Comparison of ENCODE assay signal across 9 cellular contexts in genomic region chr19:13156968-13157882, GRCh38. TPM values are rescaled to one million over a fixed set of nuclear protein-coding genes. Genes with fewer than 3 reads are reported as not detected.
A peak's percentile ranks its signal among the peaks of the same experiment; 100 is the strongest.
DNase-seq lines count a peak whose midpoint lies in the region; ATAC-seq and TF ChIP-seq lines count a peak whose summit lies in the region.
"Had no signal": no experiment of that assay in that cellular context is flagged by ENCODE, and none has a peak within 500 bp of the region (broad histone marks: within the 10 kb centered on the region; RNA-seq: fewer than 3 reads in every experiment).

No MANE protein-coding gene starts in this region.

- peak overlapping the region; percentile 93 to 100 (median 99) for H3K4me3 Mint-ChIP-seq in CD8-positive, alpha-beta memory T cell
- H3K4me3 Mint-ChIP-seq in IgD-negative memory B cell = peak overlapping the region; percentile 95 to 99 (median 98)
- H3K4me3 Mint-ChIP-seq in naive thymus-derived CD8-positive, alpha-beta T cell = peak overlapping the region; percentile 89 to 99 (median 94)

- peak in 2 of 5 donors; percentile 12 to 39 for DNase-seq in CD8-positive, alpha-beta memory T cell
- no peak for DNase-seq in adrenal gland
- no peak for DNase-seq in naive thymus-derived CD8-positive, alpha-beta T cell
- no peak for DNase-seq in MM.1S
- no peak for DNase-seq in dedifferentiated amniotic fluid mesenchymal stem cell (ENCODE audit: extremely low spot score)
- no peak for DNase-seq in GM10248 (ENCODE audit: extremely low spot score)
- DNase-seq: NCI-H2029 treated with DMSO at 0.1 percent for 48 hours had no signal

- peaks cover 9% of the 10 kb centered on the region for H3K36me3 ChIP-seq in CD8-positive, alpha-beta memory T cell (ENCODE audit: insufficient read depth, low read length)
- H3K36me3 ChIP-seq in adrenal gland (replicated peaks in 1 of 2) (no peaks in the 10 kb centered on the region), MM.1S (replicated peaks; ENCODE audit: insufficient read depth, low read length) (no peaks in the 10 kb centered on the region)

- peak overlapping the region; percentile 96 to 99 (median 98) for H3K27ac Mint-ChIP-seq in CD8-positive, alpha-beta memory T cell
- peak overlapping the region; percentile 99 to 100 (median 99) for H3K27ac Mint-ChIP-seq in IgD-negative memory B cell
- H3K27ac Mint-ChIP-seq in naive thymus-derived CD8-positive, alpha-beta T cell = peak overlapping the region; percentile 97 to 100 (median 98)

- peaks cover 11 to 29% (median 11%) of the 10 kb centered on the region in 3 donors for H3K36me3 Mint-ChIP-seq in CD8-positive, alpha-beta memory T cell
- H3K36me3 Mint-ChIP-seq in IgD-negative memory B cell = peaks cover 10% of the 10 kb centered on the region
- peaks cover 11 to 20% (median 19%) of the 10 kb centered on the region in 3 donors for H3K36me3 Mint-ChIP-seq in naive thymus-derived CD8-positive, alpha-beta T cell

- WGBS in adrenal gland, 4 donors = 71 to 78% (median 74%) methylated on average over 11 of the region's 11 CpGs

- H3K27me3 ChIP-seq in CD8-positive, alpha-beta memory T cell (ENCODE audit: insufficient read depth, low read length, poor library complexity, severe bottlenecking) = no peaks in the 10 kb centered on the region
- H3K27me3 ChIP-seq in adrenal gland = no peaks in the 10 kb centered on the region
- peaks cover 75% of the 10 kb centered on the region for H3K27me3 ChIP-seq in MM.1S (replicated peaks; ENCODE audit: insufficient read depth, low read length)

- H3K27ac ChIP-seq in CD8-positive, alpha-beta memory T cell (ENCODE audit: low read depth, low read length) = no peak overlapping the region
- H3K27ac ChIP-seq in adrenal gland (peak overlapping the region in 3 of 5 donors; percentile 98 to 99 (median 98)), MM.1S (ENCODE audit: low read length) (no peak overlapping the region)

- H4K20me1 ChIP-seq in MM.1S (ENCODE audit: insufficient read depth, low read length) = no peaks in the 10 kb centered on the region

- POLR2A ChIA-PET in CD8-positive, alpha-beta memory T cell (lab: Charles Lee) = interaction anchor here (0.6 to 5.3 kb wide), 3 partner anchors 10 to 58 kb away, joined by 3 to 129 read pairs (median 4); no protein-coding TSS in a partner anchor
- POLR2A ChIA-PET in naive thymus-derived CD8-positive, alpha-beta T cell (lab: Charles Lee) = interaction anchor here (0.6 to 13.4 kb wide), 5 partner anchors 15 to 56 kb away, joined by 3 to 918 read pairs (median 3); no protein-coding TSS in a partner anchor
- POLR2A ChIA-PET in GM10248 (lab: Yijun Ruan, JAX) = interaction anchor here (0.7 to 0.8 kb wide), 2 partner anchors 11 to 19 kb away, joined by 3 to 4 read pairs; no protein-coding TSS in a partner anchor

- no peak overlapping the region for H3K4me2 ChIP-seq in MM.1S (ENCODE audit: low read depth, low read length)

- H3K27me3 Mint-ChIP-seq in CD8-positive, alpha-beta memory T cell = peaks cover 0 to 22% of the 10 kb centered on the region in 2 donors
- H3K27me3 Mint-ChIP-seq in IgD-negative memory B cell = no peaks in the 10 kb centered on the region
- peaks cover 0 to 3% (median 0%) of the 10 kb centered on the region in 5 donors for H3K27me3 Mint-ChIP-seq in naive thymus-derived CD8-positive, alpha-beta T cell

- peaks cover 36 to 67% (median 52%) of the 10 kb centered on the region in 3 donors for H3K4me1 Mint-ChIP-seq in CD8-positive, alpha-beta memory T cell
- H3K4me1 Mint-ChIP-seq in IgD-negative memory B cell = peaks cover 28 to 31% (median 28%) of the 10 kb centered on the region in 3 donors
- H3K4me1 Mint-ChIP-seq in naive thymus-derived CD8-positive, alpha-beta T cell = peaks cover 31 to 65% (median 51%) of the 10 kb centered on the region in 4 donors

- CTCF ChIA-PET in CD8-positive, alpha-beta memory T cell (lab: Charles Lee) = interaction anchor here (0.9 to 8.3 kb wide), 7 partner anchors 9 to 192 kb away, joined by 3 to 73 read pairs (median 3); no protein-coding TSS in a partner anchor
- CTCF ChIA-PET in GM10248 (lab: Yijun Ruan, JAX) = interaction anchor here (1.1 to 2.0 kb wide), 5 partner anchors 38 to 106 kb away, joined by 3 to 9 read pairs (median 5); no protein-coding TSS in a partner anchor

- H3F3A ChIP-seq in MM.1S (ENCODE audit: insufficient read depth, low read length) = peaks cover 8% of the 10 kb centered on the region; the same call in 1 of the 2 replicates

- TF ChIP-seq POLR2A in adrenal gland (IDR thresholded peaks at IDR 0.05) = peak in 1 of 2 donors; percentile 54

- no peaks in the 10 kb centered on the region for H3K9me3 ChIP-seq in CD8-positive, alpha-beta memory T cell (ENCODE audit: low read length)
- H3K9me3 ChIP-seq in adrenal gland (replicated peaks in 1 of 3) (no peaks in the 10 kb centered on the region), MM.1S (replicated peaks; ENCODE audit: insufficient read depth, low read length) (no peaks in the 10 kb centered on the region)

- no peaks in the 10 kb centered on the region for H3K79me2 ChIP-seq in MM.1S (ENCODE audit: low read length)

- H3K9ac ChIP-seq in MM.1S (ENCODE audit: low read length) = no peak overlapping the region

- H3K4me1 ChIP-seq in CD8-positive, alpha-beta memory T cell (ENCODE audit: insufficient read depth, low read length) = peaks cover 52% of the 10 kb centered on the region
- H3K4me1 ChIP-seq in adrenal gland (replicated peaks in 1 of 2) (peaks cover 11 to 33% of the 10 kb centered on the region in 2 donors), MM.1S (ENCODE audit: low read length) (peaks cover 26% of the 10 kb centered on the region)

- TF ChIP-seq CTCF in adrenal gland (IDR thresholded peaks at IDR 0.05) (no peak), MM.1S (IDR thresholded peaks at IDR 0.05; ENCODE audit: low read length) (no peak), GM10248 (IDR thresholded peaks at IDR 0.05; ENCODE audit: control extremely low read depth, extremely low read depth, low read depth, missing control alignments) (no peak)

- H2AFZ ChIP-seq in MM.1S (ENCODE audit: low read length) = no peak overlapping the region

- ATAC-seq in naive thymus-derived CD8-positive, alpha-beta T cell = no peak
- ATAC-seq in GM18907 (IDR thresholded peaks at IDR 0.05; ENCODE audit: unreplicated experiment) = no peak

- intact Hi-C loops in adrenal gland (cut with DNase I) = no loop called here

- H3K9me2 ChIP-seq in MM.1S (replicated peaks; ENCODE audit: insufficient read depth, low read length) = no peaks in the 10 kb centered on the region

- peaks cover 0 to 7% (median 3%) of the 10 kb centered on the region in 5 donors for H3K9me3 Mint-ChIP-seq in CD8-positive, alpha-beta memory T cell
- peaks cover 0 to 7% (median 0%) of the 10 kb centered on the region in 3 donors for H3K9me3 Mint-ChIP-seq in IgD-negative memory B cell
- peaks cover 0 to 8% (median 0%) of the 10 kb centered on the region in 9 donors for H3K9me3 Mint-ChIP-seq in naive thymus-derived CD8-positive, alpha-beta T cell

- no peak overlapping the region for H3K4me3 ChIP-seq in CD8-positive, alpha-beta memory T cell (ENCODE audit: low read length)
- H3K4me3 ChIP-seq in adrenal gland = no peak overlapping the region
- no peak overlapping the region for H3K4me3 ChIP-seq in MM.1S (ENCODE audit: low read length)

RNA-seq across cellular contexts. Expression of gene IER2, which starts 7.0 kb away (rescaled TPM):
- 100 to 1,000 TPM; 102 to 111 TPM for total RNA-seq in CD8-positive, alpha-beta memory T cell
- 277 TPM for polyA plus RNA-seq in CD8-positive, alpha-beta memory T cell
- polyA plus RNA-seq in IgD-negative memory B cell (350 TPM), adrenal gland (100 to 1,000 TPM in 1 of 3 donors, 10 to 100 TPM in 1, 1 to 10 TPM in 1; 7.4 to 120 (median 97.1) TPM)
- total RNA-seq in adrenal gland = 100 to 1,000 TPM in 2 of 8 donors, 10 to 100 TPM in 6; 36.4 to 121 (median 61.8) TPM
- 100 to 1,000 TPM; 105 to 112 TPM for total RNA-seq in naive thymus-derived CD8-positive, alpha-beta T cell
- 100 to 1,000 TPM; 100 to 162 (median 107) TPM for polyA plus RNA-seq in naive thymus-derived CD8-positive, alpha-beta T cell

RNA-seq across cellular contexts. Expression of gene STX10, which starts 7.0 kb away (rescaled TPM):
- 10 to 100 TPM; 60.9 to 63.7 TPM for total RNA-seq in CD8-positive, alpha-beta memory T cell
- 58.7 TPM for polyA plus RNA-seq in CD8-positive, alpha-beta memory T cell
- 52.8 TPM for polyA plus RNA-seq in IgD-negative memory B cell
- 10 to 100 TPM; 30.5 to 90.7 (median 65.0) TPM for total RNA-seq in adrenal gland
- 100 to 1,000 TPM in 2 of 3 donors, 10 to 100 TPM in 1; 16.0 to 182 (median 159) TPM for polyA plus RNA-seq in adrenal gland
- 10 to 100 TPM; 60.2 to 62.8 TPM for total RNA-seq in naive thymus-derived CD8-positive, alpha-beta T cell
- polyA plus RNA-seq in naive thymus-derived CD8-positive, alpha-beta T cell = 10 to 100 TPM; 36.1 to 56.2 (median 50.2) TPM

RNA-seq across cellular contexts. Expression of gene NACC1, which starts 39.2 kb away (rescaled TPM):
- 100 to 1,000 TPM in 1 of 2 experiments, 10 to 100 TPM in 1; 89.9 to 111 TPM for total RNA-seq in CD8-positive, alpha-beta memory T cell
- 3.9 TPM for polyA plus RNA-seq in CD8-positive, alpha-beta memory T cell
- polyA plus RNA-seq in IgD-negative memory B cell (2.7 TPM), adrenal gland (10 to 100 TPM; 12.4 to 47.7 (median 14.8) TPM)
- total RNA-seq in adrenal gland = 10 to 100 TPM; 26.7 to 67.0 (median 48.0) TPM
- total RNA-seq in naive thymus-derived CD8-positive, alpha-beta T cell = 10 to 100 TPM; 24.5 to 25.7 TPM
- 1 to 10 TPM; 1.4 to 3.4 (median 1.9) TPM for polyA plus RNA-seq in naive thymus-derived CD8-positive, alpha-beta T cell

RNA-seq across cellular contexts. Expression of gene TRMT1, which starts 40.7 kb away (rescaled TPM):
- 100 to 1,000 TPM; 138 TPM for total RNA-seq in CD8-positive, alpha-beta memory T cell
- polyA plus RNA-seq in CD8-positive, alpha-beta memory T cell = 18.2 TPM
- 30.7 TPM for polyA plus RNA-seq in IgD-negative memory B cell
- total RNA-seq in adrenal gland = 10 to 100 TPM; 13.4 to 48.0 (median 35.4) TPM
- 100 to 1,000 TPM in 2 of 3 donors, 10 to 100 TPM in 1; 15.5 to 229 (median 120) TPM for polyA plus RNA-seq in adrenal gland
- 100 to 1,000 TPM; 100 to 103 TPM for total RNA-seq in naive thymus-derived CD8-positive, alpha-beta T cell
- polyA plus RNA-seq in naive thymus-derived CD8-positive, alpha-beta T cell = 10 to 100 TPM; 26.1 to 35.1 (median 27.2) TPM

RNA-seq across cellular contexts. Expression of gene LYL1, which starts 54.6 kb away (rescaled TPM):
- 1 to 10 TPM; 2.3 to 2.5 TPM for total RNA-seq in CD8-positive, alpha-beta memory T cell
- polyA plus RNA-seq in CD8-positive, alpha-beta memory T cell = 4.1 TPM
- polyA plus RNA-seq in IgD-negative memory B cell (90.1 TPM), adrenal gland (10 to 100 TPM in 1 of 3 donors, 1 to 10 TPM in 1, under 1 TPM in 1; 0.38 to 18.7 (median 7.9) TPM)
- total RNA-seq in adrenal gland = 10 to 100 TPM in 5 of 8 donors, 1 to 10 TPM in 3; 4.3 to 22.5 (median 13.2) TPM
- total RNA-seq in naive thymus-derived CD8-positive, alpha-beta T cell = 1 to 10 TPM; 6.6 to 7.9 TPM
- 1 to 10 TPM in 2 of 3 donors, under 1 TPM in 1; 0.37 to 2.6 (median 1.3) TPM for polyA plus RNA-seq in naive thymus-derived CD8-positive, alpha-beta T cell

Comparison
In these comparisons a context has a peak if more than half of its experiments do, and no peak if none do; other contexts are left out.
1. H3K27ac ChIP-seq: peak in adrenal gland (3 of 5); none in CD8-positive, alpha-beta memory T cell (single experiment) and MM.1S (single experiment).
2. Peak in every context shown above with its lines, with median percentiles within 50 percentile points of each other: H3K27ac Mint-ChIP-seq and H3K4me3 Mint-ChIP-seq.